1 cellular context compared by ENCODE assay signal in genomic region chr22:39545310-39546063, GRCh38.
TF ChIP-seq lines count a peak whose summit lies in the region.

No MANE protein-coding gene starts in this region.

TF ChIP-seq in liver, 16 proteins besides CTCF, POLR2A, EP300 and RAD21 (continued from another document):
- TF ChIP-seq, protein P1, sequence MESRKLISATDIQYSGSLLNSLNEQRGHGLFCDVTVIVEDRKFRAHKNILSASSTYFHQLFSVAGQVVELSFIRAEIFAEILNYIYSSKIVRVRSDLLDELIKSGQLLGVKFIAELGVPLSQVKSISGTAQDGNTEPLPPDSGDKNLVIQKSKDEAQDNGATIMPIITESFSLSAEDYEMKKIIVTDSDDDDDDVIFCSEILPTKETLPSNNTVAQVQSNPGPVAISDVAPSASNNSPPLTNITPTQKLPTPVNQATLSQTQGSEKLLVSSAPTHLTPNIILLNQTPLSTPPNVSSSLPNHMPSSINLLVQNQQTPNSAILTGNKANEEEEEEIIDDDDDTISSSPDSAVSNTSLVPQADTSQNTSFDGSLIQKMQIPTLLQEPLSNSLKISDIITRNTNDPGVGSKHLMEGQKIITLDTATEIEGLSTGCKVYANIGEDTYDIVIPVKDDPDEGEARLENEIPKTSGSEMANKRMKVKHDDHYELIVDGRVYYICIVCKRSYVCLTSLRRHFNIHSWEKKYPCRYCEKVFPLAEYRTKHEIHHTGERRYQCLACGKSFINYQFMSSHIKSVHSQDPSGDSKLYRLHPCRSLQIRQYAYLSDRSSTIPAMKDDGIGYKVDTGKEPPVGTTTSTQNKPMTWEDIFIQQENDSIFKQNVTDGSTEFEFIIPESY (IDR thresholded peaks at IDR 0.05) = no peak
- TF ChIP-seq HNF4A (conservative IDR thresholded peaks at IDR 0.05) (no peak), HNF4G (IDR thresholded peaks at IDR 0.05) (no peak), SP1 (IDR thresholded peaks at IDR 0.05) (no peak)
